In genomic region chr20:44967207-44967807, GRCh38 we compare ENCODE assay signal across 8 cellular contexts. TPM values are rescaled to one million over a fixed set of nuclear protein-coding genes. Genes with fewer than 3 reads are reported as not detected.
DNase-seq lines count a peak whose midpoint lies in the region; ATAC-seq, FAIRE-seq and TF ChIP-seq lines count a peak whose summit lies in the region.

No MANE protein-coding gene starts in this region.

- POLR2A ChIA-PET in CD4-positive, alpha-beta memory T cell (lab: Charles Lee; ENCODE audit: partially characterized antibody), result interaction anchor here (1.0 to 8.4 kb wide), 22 partner anchors 9 to 406 kb away, joined by 3 to 246 read pairs (median 6); partner anchors contain the start of gene YWHAB

- H3K27me3 ChIP-seq in CD4-positive, alpha-beta memory T cell (ENCODE audit: insufficient read depth, low read length), result no peaks in the 10 kb centered on the region
- no peaks in the 10 kb centered on the region for H3K27me3 ChIP-seq in prostate gland (replicated peaks; ENCODE audit: insufficient read depth)

- peaks cover 0 to 2% (median 0%) of the 10 kb centered on the region in 8 donors for H3K9me3 Mint-ChIP-seq in CD4-positive, alpha-beta memory T cell
- no peaks in the 10 kb centered on the region for H3K9me3 Mint-ChIP-seq in activated CD8-positive, alpha-beta memory T cell treated with anti-CD3 and anti-CD28 coated beads, Interleukin-2, amount 10 ng/mL, durations not matched to agents 7 days and 5 days (ENCODE audit: low read depth)

- H3K27ac ChIP-seq in CD4-positive, alpha-beta memory T cell (ENCODE audit: low read depth, low read length), result peak overlapping the region; percentile 89
- peak overlapping the region; percentile 80 to 84 for H3K27ac ChIP-seq in prostate gland

- DNase-seq in CD4-positive, alpha-beta memory T cell, result peak; percentile 52 to 70 (median 60)
- DNase-seq in LHCN-M2 (ENCODE audit: low read depth) (peak; percentile 35), foreskin fibroblast (peak in 1 of 2 donors; percentile 57), prostate gland (ENCODE audit: low spot score) (no peak), HTR-8/SVneo (ENCODE audit: insufficient read length, low spot score) (no peak)
- DNase-seq in activated CD8-positive, alpha-beta memory T cell treated with anti-CD3 and anti-CD28 coated beads, Interleukin-2, amount 10 ng/mL, durations not matched to agents 7 days and 5 days, result peak; percentile 70

- CTCF ChIA-PET in CD4-positive, alpha-beta memory T cell (lab: Charles Lee; ENCODE audit: partially characterized antibody), result interaction anchor here (1.0 to 7.5 kb wide), 7 partner anchors 9 to 129 kb away, joined by 3 to 63 read pairs (median 8); no protein-coding TSS in a partner anchor
- CTCF ChIA-PET in activated CD8-positive, alpha-beta memory T cell treated with anti-CD3 and anti-CD28 coated beads, Interleukin-2, amount 10 ng/mL, durations not matched to agents 7 days and 5 days (lab: Charles Lee), result interaction anchor here (0.6 to 5.6 kb wide), 8 partner anchors 10 to 128 kb away, joined by 3 to 31 read pairs (median 4); no protein-coding TSS in a partner anchor

- H3K27me3 Mint-ChIP-seq in CD4-positive, alpha-beta memory T cell, result no peaks in the 10 kb centered on the region
- H3K27me3 Mint-ChIP-seq in activated CD8-positive, alpha-beta memory T cell treated with anti-CD3 and anti-CD28 coated beads, Interleukin-2, amount 10 ng/mL, durations not matched to agents 7 days and 5 days, result no peaks in the 10 kb centered on the region

- WGBS in prostate gland, result 54% methylated on average over 5 of the region's 5 CpGs

- peak overlapping the region; percentile 87 to 96 for H3K4me3 ChIP-seq in CD4-positive, alpha-beta memory T cell (ENCODE audit: low read length in 2 of 2)
- H3K4me3 ChIP-seq in foreskin fibroblast (ENCODE audit: low read depth in 1 of 2, low read length in 2 of 2) (peak overlapping the region; percentile 71 to 88), prostate gland (peak overlapping the region; percentile 65 to 82)

- ATAC-seq in activated CD8-positive, alpha-beta memory T cell treated with anti-CD3 and anti-CD28 coated beads, Interleukin-2, amount 10 ng/mL, durations not matched to agents 7 days and 5 days, result peak; percentile 43
- no peak for ATAC-seq in GM18517 (IDR thresholded peaks at IDR 0.05; ENCODE audit: unreplicated experiment)
- ATAC-seq in HG02981 (IDR thresholded peaks at IDR 0.05; ENCODE audit: unreplicated experiment), result no peak

- H3K4me1 ChIP-seq in CD4-positive, alpha-beta memory T cell (ENCODE audit: insufficient read depth, low read length), result peaks cover 39% of the 10 kb centered on the region
- H3K4me1 ChIP-seq in prostate gland (replicated peaks), result peaks cover 6% of the 10 kb centered on the region

- peak overlapping the region; percentile 89 to 96 (median 91) for H3K27ac Mint-ChIP-seq in CD4-positive, alpha-beta memory T cell
- peak overlapping the region; percentile 98 for H3K27ac Mint-ChIP-seq in activated CD8-positive, alpha-beta memory T cell treated with anti-CD3 and anti-CD28 coated beads, Interleukin-2, amount 10 ng/mL, durations not matched to agents 7 days and 5 days

- peaks cover 31 to 75% (median 42%) of the 10 kb centered on the region in 4 donors for H3K4me1 Mint-ChIP-seq in CD4-positive, alpha-beta memory T cell
- H3K4me1 Mint-ChIP-seq in activated CD8-positive, alpha-beta memory T cell treated with anti-CD3 and anti-CD28 coated beads, Interleukin-2, amount 10 ng/mL, durations not matched to agents 7 days and 5 days, result peaks cover 69% of the 10 kb centered on the region

- TF ChIP-seq POLR2A in prostate gland (IDR thresholded peaks at IDR 0.05), result no peak

- intact Hi-C loops in CD4-positive, alpha-beta memory T cell (cut with micrococcal nuclease), result loop anchor here (2.0 to 10.0 kb wide), 7 partner anchors 43 to 753 kb away; partner anchors contain the start of genes KCNK15, OSER1 and SYS1
- intact Hi-C loops in prostate gland (cut with DNase I), result loop anchor here (5.0 kb wide), 1 partner anchor 80 kb away; the partner anchor contains the start of gene YWHAB

- no peak for FAIRE-seq in HTR-8/SVneo (lab: Jason Lieb, UNC)

- TF ChIP-seq CTCF in foreskin fibroblast (IDR thresholded peaks at IDR 0.05; ENCODE audit: low read depth, low read length) (no peak), prostate gland (IDR thresholded peaks at IDR 0.05) (no peak)

- H3K9me3 ChIP-seq in CD4-positive, alpha-beta memory T cell (ENCODE audit: control insufficient read depth in 1 of 2, low read length in 2 of 2), result no peaks in the 10 kb centered on the region
- no peaks in the 10 kb centered on the region for H3K9me3 ChIP-seq in prostate gland

- H3K36me3 ChIP-seq in CD4-positive, alpha-beta memory T cell (ENCODE audit: insufficient read depth, low read length), result no peaks in the 10 kb centered on the region
- H3K36me3 ChIP-seq in prostate gland, result no peaks in the 10 kb centered on the region

- H3K36me3 Mint-ChIP-seq in CD4-positive, alpha-beta memory T cell, result peaks cover 15 to 52% of the 10 kb centered on the region in 2 donors
- H3K36me3 Mint-ChIP-seq in activated CD8-positive, alpha-beta memory T cell treated with anti-CD3 and anti-CD28 coated beads, Interleukin-2, amount 10 ng/mL, durations not matched to agents 7 days and 5 days, result peaks cover 42% of the 10 kb centered on the region

- peak overlapping the region; percentile 93 to 100 (median 98) for H3K4me3 Mint-ChIP-seq in CD4-positive, alpha-beta memory T cell
- H3K4me3 Mint-ChIP-seq in activated CD8-positive, alpha-beta memory T cell treated with anti-CD3 and anti-CD28 coated beads, Interleukin-2, amount 10 ng/mL, durations not matched to agents 7 days and 5 days, result peak overlapping the region; percentile 93

RNA-seq across cellular contexts. Expression of gene STK4, which starts 1.0 kb away (rescaled TPM):
- total RNA-seq in CD4-positive, alpha-beta memory T cell, result 100 to 1,000 TPM; 358 to 374 TPM
- 100 to 1,000 TPM; 151 to 266 TPM for polyA plus RNA-seq in CD4-positive, alpha-beta memory T cell
- total RNA-seq in LHCN-M2 (2014; rRNA removed), result 18.2 and 22.3 TPM in 2 replicates
- polyA plus RNA-seq in LHCN-M2 (2012), result 7.5 TPM
- total RNA-seq in activated CD8-positive, alpha-beta memory T cell treated with anti-CD3 and anti-CD28 coated beads, Interleukin-2, amount 10 ng/mL, durations not matched to agents 7 days and 5 days, result 100 to 1,000 TPM; 151 to 170 TPM
- 10 to 100 TPM; 14.4 to 35.1 TPM for total RNA-seq in prostate gland

RNA-seq across cellular contexts. Expression of gene TOMM34, which starts 7.1 kb away (rescaled TPM):
- 1 to 10 TPM; 7.6 to 8.5 TPM for total RNA-seq in CD4-positive, alpha-beta memory T cell
- 10 to 100 TPM; 18.7 to 23.4 TPM for polyA plus RNA-seq in CD4-positive, alpha-beta memory T cell
- total RNA-seq in LHCN-M2 (2014; rRNA removed), result 59.3 and 61.7 TPM in 2 replicates
- 46.6 TPM for polyA plus RNA-seq in LHCN-M2 (2012)
- 10 to 100 TPM; 22.3 to 31.2 TPM for total RNA-seq in activated CD8-positive, alpha-beta memory T cell treated with anti-CD3 and anti-CD28 coated beads, Interleukin-2, amount 10 ng/mL, durations not matched to agents 7 days and 5 days
- total RNA-seq in prostate gland, result 100 to 1,000 TPM in 1 of 2 donors, 10 to 100 TPM in 1; 24.4 to 163 TPM

RNA-seq across cellular contexts. Expression of gene PABPC1L, which starts 57.4 kb away (rescaled TPM):
- total RNA-seq in CD4-positive, alpha-beta memory T cell, result 10 to 100 TPM; 46.5 to 50.0 TPM
- polyA plus RNA-seq in CD4-positive, alpha-beta memory T cell, result under 1 TPM in 1 of 2 donors, not detected in 1; 0.42 TPM
- 7.4 and 11.1 TPM in 2 replicates for total RNA-seq in LHCN-M2 (2014; rRNA removed)
- polyA plus RNA-seq in LHCN-M2 (2012), result 6.6 TPM
- total RNA-seq in activated CD8-positive, alpha-beta memory T cell treated with anti-CD3 and anti-CD28 coated beads, Interleukin-2, amount 10 ng/mL, durations not matched to agents 7 days and 5 days, result 100 to 1,000 TPM; 113 to 126 TPM
- total RNA-seq in prostate gland, result 10 to 100 TPM; 35.6 to 48.9 TPM

Comparison
In these comparisons a context has a peak if more than half of its experiments do, and no peak if none do; other contexts are left out.
1. DNase-seq: peak in CD4-positive, alpha-beta memory T cell (5 of 5), LHCN-M2 (single experiment) and activated CD8-positive, alpha-beta memory T cell treated with anti-CD3 and anti-CD28 coated beads, Interleukin-2, amount 10 ng/mL, durations not matched to agents 7 days and 5 days (single experiment); none in prostate gland (single experiment) and HTR-8/SVneo (single experiment).
2. Peak in every context shown above with its lines, with median percentiles within 50 percentile points of each other: H3K4me3 ChIP-seq.